Comparison of ENCODE assay signal across 12 cellular contexts in the genomic region with DNA sequence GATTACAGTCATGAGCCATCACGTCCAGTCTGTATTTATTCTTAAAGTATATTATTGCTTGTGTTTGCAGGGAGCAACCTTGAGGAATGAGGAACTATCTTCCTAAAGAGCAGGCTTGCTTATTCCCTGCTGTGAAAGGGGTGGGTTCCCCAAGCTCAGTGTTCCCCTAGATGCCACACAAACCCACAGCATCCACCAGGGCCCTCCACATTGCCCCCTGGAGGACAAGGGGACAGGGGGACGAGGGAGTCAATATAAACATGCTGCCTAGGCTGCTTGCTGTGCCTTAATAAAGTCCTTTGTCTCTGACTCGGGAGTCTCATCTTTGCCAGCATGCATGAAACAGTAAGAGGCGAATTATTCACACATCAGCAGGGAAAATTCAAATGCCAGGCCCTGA. TPM values are rescaled to one million over a fixed set of nuclear protein-coding genes. Genes with fewer than 3 reads are reported as not detected.
DNase-seq lines count a peak whose midpoint lies in the region; ATAC-seq, FAIRE-seq and TF ChIP-seq lines count a peak whose summit lies in the region.
"Had no signal": no experiment of that assay in that cellular context is flagged by ENCODE, and none has a peak within 500 bp of the region (broad histone marks: within the 10 kb centered on the region; RNA-seq: fewer than 3 reads in every experiment).

No MANE protein-coding gene starts in this region.

- H3K4me2 ChIP-seq in A549 = no peak overlapping the region

- TF ChIP-seq EP300 in A549 (IDR thresholded peaks at IDR 0.05) = no peak

- no peak for TF ChIP-seq RAD21 in A549 (conservative IDR thresholded peaks at IDR 0.05 in 1 of 2, IDR thresholded peaks at IDR 0.05 in 1 of 2)

- ATAC-seq in A549 = peak; percentile 15 to 69; a peak in 3 of 6 replicates
- ATAC-seq in HG03097 (IDR thresholded peaks at IDR 0.05; ENCODE audit: low FRiP score, unreplicated experiment) = no peak
- no peak for ATAC-seq in GM18858 (IDR thresholded peaks at IDR 0.05; ENCODE audit: unreplicated experiment)
- ATAC-seq in GM21367 (IDR thresholded peaks at IDR 0.05; ENCODE audit: unreplicated experiment) = no peak
- ATAC-seq: left lung had no signal

- DNase-seq in A549 (ENCODE audit: low read depth in 1 of 2, low spot score in 1 of 2) (peak in 1 of 2 experiments; percentile 32), OCI-M1 (lab: John Stamatoyannopoulos, UW) (peak; percentile 50), erythroblast (lab: John Stamatoyannopoulos, UW) (peak; percentile 37 to 39), RCC 7860 (ENCODE audit: low spot score) (no peak)
- DNase-seq: activated CD4-positive, alpha-beta T cell treated with anti-CD3 and anti-CD28 coated beads, Interleukin-2, amount 10 ng/mL, durations not matched to agents 24 days and 14 days; left lung; NCI-H526 had no signal

- no peaks in the 10 kb centered on the region for H3K4me1 ChIP-seq in A549
- H3K4me1 ChIP-seq: left lung had no signal

- TF ChIP-seq POLR2A in A549 (IDR thresholded peaks at IDR 0.05; ENCODE audit: low read length) = no peak
- no peak for TF ChIP-seq POLR2A in erythroblast (IDR thresholded peaks at IDR 0.05; ENCODE audit: low read length)

- no peaks in the 10 kb centered on the region for H3K9me3 ChIP-seq in A549
- H3K9me3 ChIP-seq: left lung had no signal

- no peak overlapping the region for H3K27ac ChIP-seq in A549
- H3K27ac ChIP-seq: left lung had no signal

- POLR2A ChIA-PET in A549 (lab: Yijun Ruan, JAX) = no interaction called here

- 5% methylated on average over 4 of the region's 4 CpGs for WGBS in A549 (ENCODE audit: missing lambda C conversion rate)

- FAIRE-seq in A549 (lab: Jason Lieb, UNC) (no peak), RCC 7860 (lab: Jason Lieb, UNC) (no peak)
- FAIRE-seq: GM12891 had no signal

- 0 out of 3 replicates have a peak, but pooled peaks have one; percentile 16 for TF ChIP-seq CTCF in A549 (IDR thresholded peaks at IDR 0.05)
- TF ChIP-seq CTCF in GM12873 (IDR thresholded peaks at IDR 0.05; ENCODE audit: insufficient read depth, low read depth, low read length, missing control alignments) = peak; percentile 45

- H3K4me3 ChIP-seq in A549 = no peak overlapping the region
- H3K4me3 ChIP-seq: left lung had no signal

- CTCF ChIA-PET in A549 (lab: Yijun Ruan, JAX) = interaction anchor here (0.8 to 7.9 kb wide), 8 partner anchors 8 to 329 kb away, joined by 3 to 60 read pairs (median 10); a partner anchor contains a TSS

TF ChIP-seq in A549, 52 proteins besides CTCF, POLR2A, EP300 and RAD21:
- TF ChIP-seq, protein P1, sequence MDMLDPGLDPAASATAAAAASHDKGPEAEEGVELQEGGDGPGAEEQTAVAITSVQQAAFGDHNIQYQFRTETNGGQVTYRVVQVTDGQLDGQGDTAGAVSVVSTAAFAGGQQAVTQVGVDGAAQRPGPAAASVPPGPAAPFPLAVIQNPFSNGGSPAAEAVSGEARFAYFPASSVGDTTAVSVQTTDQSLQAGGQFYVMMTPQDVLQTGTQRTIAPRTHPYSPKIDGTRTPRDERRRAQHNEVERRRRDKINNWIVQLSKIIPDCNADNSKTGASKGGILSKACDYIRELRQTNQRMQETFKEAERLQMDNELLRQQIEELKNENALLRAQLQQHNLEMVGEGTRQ (IDR thresholded peaks at IDR 0.05) = no peak
- TF ChIP-seq FOXS1 (CRISPR knock-in tag; IDR thresholded peaks at IDR 0.05) (no peak), NFE2L2 (conservative IDR thresholded peaks at IDR 0.05; ENCODE audit: low read length) (no peak), RFX5 (IDR thresholded peaks at IDR 0.05) (no peak)
TF ChIP-seq in A549: peak in this region for 0.

RNA-seq across cellular contexts. Expression of a gene that starts 8.0 kb away (rescaled TPM):
- polyA plus RNA-seq in A549 (2011; rRNA removed) (188 and 200 TPM in 2 replicates), A549 (2017; fragmentation: RNase III; extraction: RNeasy Plus Mini Kit Qiagen cat#74134 plus additional on column Dnase treatment) (141 to 154 TPM (median 149 TPM) in 3 replicates)
- 252 and 259 TPM in 2 replicates for polyA plus RNA-seq in A549 (2012; cell fraction: cytosol; rRNA removed)
- 494 and 609 TPM in 2 replicates for polyA plus RNA-seq in A549 (2012; cell fraction: nucleus; rRNA removed)
- polyA minus RNA-seq in A549 (2011; rRNA and poly(A)+ RNA removed) = 164 and 170 TPM in 2 replicates

RNA-seq across cellular contexts. Expression of a gene that starts 19.5 kb away (rescaled TPM):
- polyA plus RNA-seq in A549 (2011; rRNA removed) (471 and 571 TPM in 2 replicates), A549 (2017; fragmentation: RNase III; extraction: RNeasy Plus Mini Kit Qiagen cat#74134 plus additional on column Dnase treatment) (658 to 761 TPM (median 681 TPM) in 3 replicates)
- 493 and 522 TPM in 2 replicates for polyA plus RNA-seq in A549 (2012; cell fraction: cytosol; rRNA removed)
- polyA plus RNA-seq in A549 (2012; cell fraction: nucleus; rRNA removed) = 926 and 1,083 TPM in 2 replicates
- polyA minus RNA-seq in A549 (2011; rRNA and poly(A)+ RNA removed) = 526 and 546 TPM in 2 replicates

RNA-seq across cellular contexts. Expression of a gene that starts 20.6 kb away (rescaled TPM):
- polyA plus RNA-seq in A549 (2011; rRNA removed) (2.2 and 2.9 TPM in 2 replicates), A549 (2017; fragmentation: RNase III; extraction: RNeasy Plus Mini Kit Qiagen cat#74134 plus additional on column Dnase treatment) (1.5 to 3.2 TPM (median 2.8 TPM) in 3 replicates)
- 1.1 and 1.8 TPM in 2 replicates for polyA plus RNA-seq in A549 (2012; cell fraction: cytosol; rRNA removed)
- 7.8 and 8.6 TPM in 2 replicates for polyA plus RNA-seq in A549 (2012; cell fraction: nucleus; rRNA removed)
- 2.6 and 4.5 TPM in 2 replicates for polyA minus RNA-seq in A549 (2011; rRNA and poly(A)+ RNA removed)

Comparison
In these comparisons a context has a peak if more than half of its experiments do, and no peak if none do; other contexts are left out.
1. ATAC-seq: peak in A549 (2 of 2); none in HG03097 (single experiment), GM18858 (single experiment) and GM21367 (single experiment).